In the genomic region with DNA sequence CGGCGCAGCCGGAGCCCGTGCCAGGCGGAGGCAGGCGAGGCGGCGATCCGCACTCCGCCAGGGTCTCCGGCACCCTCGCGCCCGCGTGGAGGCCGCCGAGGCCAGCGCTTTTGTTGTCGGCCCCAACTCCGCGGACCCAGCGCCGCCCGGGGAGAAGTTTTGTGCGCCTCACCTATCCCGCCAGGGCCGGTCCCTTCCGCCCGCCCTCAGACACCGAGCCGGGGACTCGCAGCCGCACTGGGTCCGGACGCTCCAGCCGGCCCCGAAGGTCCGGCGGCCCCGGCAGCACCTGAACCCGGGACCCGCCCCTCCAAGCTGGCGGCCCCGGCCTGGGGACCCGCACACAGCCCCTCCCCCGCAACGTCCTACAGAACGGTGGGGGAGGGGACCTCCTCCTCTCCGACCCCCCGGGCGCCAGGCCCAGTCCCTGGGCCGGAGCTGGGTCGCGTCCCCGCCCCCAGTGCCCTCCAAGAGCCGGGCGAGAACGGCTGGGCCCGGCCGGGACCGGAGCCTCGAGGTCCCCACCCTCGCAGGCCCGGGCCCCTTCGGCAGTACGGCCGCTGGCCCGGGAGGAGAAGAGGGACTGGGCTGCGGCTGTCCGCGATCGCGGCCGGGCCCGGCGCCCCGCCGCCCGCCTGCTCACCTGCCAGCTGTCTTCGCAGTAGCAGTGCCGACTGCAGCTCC, we compare ENCODE assay signal across 1 cellular context.
TF ChIP-seq lines count a peak whose summit lies in the region.

No MANE protein-coding gene starts in this region.

TF ChIP-seq in HepG2, 621 proteins besides CTCF, POLR2A, EP300 and RAD21 (continued from another document):
- TF ChIP-seq ATF2 (CRISPR knock-in tag; IDR thresholded peaks at IDR 0.05): no peak
